32 cellular contexts compared by ENCODE assay signal in the genomic region with DNA sequence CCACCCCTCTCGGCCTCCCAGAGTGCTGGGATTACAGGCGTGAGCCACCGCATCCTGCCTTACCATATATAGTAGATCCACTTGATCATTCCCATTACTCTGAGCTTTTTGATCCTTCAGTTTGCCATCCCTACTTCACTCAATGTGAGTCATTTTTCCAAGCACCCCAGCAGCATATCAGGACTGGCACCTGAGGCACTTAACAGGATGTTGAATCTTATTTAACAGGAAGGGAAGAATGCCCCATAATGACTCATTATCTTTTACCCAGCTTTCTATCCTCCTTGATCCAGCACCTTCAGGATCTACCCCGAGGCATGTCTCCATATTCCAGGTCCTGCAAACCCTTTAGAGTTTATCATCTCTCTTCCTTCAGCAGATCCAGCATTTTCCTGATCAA.
"Had no signal": no experiment of that assay in that cellular context is flagged by ENCODE, and none has a peak within 500 bp of the region (broad histone marks: within the 10 kb centered on the region; RNA-seq: fewer than 3 reads in every experiment).

No MANE protein-coding gene starts in this region.

- H3K4me3 Mint-ChIP-seq: activated B cell treated with CpG ODN at 0.5 μM for 24 hours; activated CD8-positive, alpha-beta T cell treated with anti-CD3 and anti-CD28 coated beads for 36 hours; activated naive CD4-positive, alpha-beta T cell treated with anti-CD3 and anti-CD28 coated beads, Interleukin-2, amount 50 U/mL, for 24 hours; activated naive CD8-positive, alpha-beta T cell treated with anti-CD3 and anti-CD28 coated beads, Interleukin-2, amount 10 ng/mL, durations not matched to agents 7 days and 5 days; activated T-cell treated with anti-CD3 and anti-CD28 coated beads, Interleukin-2, amount 50 U/mL, for 72 hours; activated T-helper 17 cell treated with anti-CD3 and anti-CD28 coated beads, Interleukin-2, amount 50 U/mL, for 72 hours; T-cell had no signal

- H3K27me3 ChIP-seq: ascending aorta, MG63, SJSA1 had no signal

- H3K4me3 ChIP-seq: ascending aorta, MG63, PC-9, SJSA1 had no signal

- H3K9me3 ChIP-seq: ascending aorta, MG63, SJSA1, SK-N-SH had no signal

- H3K27ac ChIP-seq: ascending aorta, PC-9, SJSA1, VCaP had no signal

- ATAC-seq: activated CD8-positive, alpha-beta T cell treated with anti-CD3 and anti-CD28 coated beads for 36 hours; activated T-cell treated with anti-CD3 and anti-CD28 coated beads, Interleukin-2, amount 50 U/mL, for 72 hours; activated T-helper 17 cell treated with anti-CD3 and anti-CD28 coated beads, Interleukin-2, amount 50 U/mL, for 72 hours; T-cell had no signal

- H3K4me1 Mint-ChIP-seq: activated B cell treated with CpG ODN at 0.5 μM for 24 hours; activated naive CD4-positive, alpha-beta T cell treated with anti-CD3 and anti-CD28 coated beads, Interleukin-2, amount 50 U/mL, for 24 hours; activated naive CD8-positive, alpha-beta T cell treated with anti-CD3 and anti-CD28 coated beads, Interleukin-2, amount 10 ng/mL, durations not matched to agents 7 days and 5 days; activated T-helper 17 cell treated with anti-CD3 and anti-CD28 coated beads, Interleukin-2, amount 50 U/mL, for 72 hours; T-cell had no signal

- H3K27me3 Mint-ChIP-seq: activated naive CD8-positive, alpha-beta T cell treated with anti-CD3 and anti-CD28 coated beads, Interleukin-2, amount 10 ng/mL, durations not matched to agents 7 days and 5 days had no signal

- H3K36me3 Mint-ChIP-seq: activated naive CD4-positive, alpha-beta T cell treated with anti-CD3 and anti-CD28 coated beads, Interleukin-2, amount 50 U/mL, for 24 hours; activated naive CD8-positive, alpha-beta T cell treated with anti-CD3 and anti-CD28 coated beads, Interleukin-2, amount 10 ng/mL, durations not matched to agents 7 days and 5 days; T-cell had no signal

- H3K27ac Mint-ChIP-seq: activated B cell treated with CpG ODN at 0.5 μM for 24 hours; activated CD8-positive, alpha-beta T cell treated with anti-CD3 and anti-CD28 coated beads for 36 hours; activated naive CD4-positive, alpha-beta T cell treated with anti-CD3 and anti-CD28 coated beads, Interleukin-2, amount 50 U/mL, for 24 hours; activated naive CD8-positive, alpha-beta T cell treated with anti-CD3 and anti-CD28 coated beads, Interleukin-2, amount 10 ng/mL, durations not matched to agents 7 days and 5 days; activated T-cell treated with anti-CD3 and anti-CD28 coated beads, Interleukin-2, amount 50 U/mL, for 72 hours; activated T-helper 17 cell treated with anti-CD3 and anti-CD28 coated beads, Interleukin-2, amount 50 U/mL, for 72 hours; T-cell had no signal

- H3K4me1 ChIP-seq: ascending aorta, SJSA1 had no signal

- H3K36me3 ChIP-seq: ascending aorta, MG63, SJSA1 had no signal

- H3K9me3 Mint-ChIP-seq: activated B cell treated with CpG ODN at 0.5 μM for 24 hours; activated CD8-positive, alpha-beta T cell treated with anti-CD3 and anti-CD28 coated beads for 36 hours; activated naive CD4-positive, alpha-beta T cell treated with anti-CD3 and anti-CD28 coated beads, Interleukin-2, amount 50 U/mL, for 24 hours; activated naive CD8-positive, alpha-beta T cell treated with anti-CD3 and anti-CD28 coated beads, Interleukin-2, amount 10 ng/mL, durations not matched to agents 7 days and 5 days; activated T-helper 17 cell treated with anti-CD3 and anti-CD28 coated beads, Interleukin-2, amount 50 U/mL, for 72 hours had no signal

- DNase-seq: activated B cell treated with CpG ODN at 0.5 μM for 24 hours; activated CD4-positive, alpha-beta T cell treated with anti-CD3 and anti-CD28 coated beads for 48 hours; activated CD4-positive, alpha-beta T cell treated with anti-CD3 and anti-CD28 coated beads, Interleukin-2, amount 50 U/mL, for 4 hours; activated CD4-positive, CD25-positive, alpha-beta regulatory T cell treated with anti-CD3 and anti-CD28 coated beads, Interleukin-2, amount 50 U/mL, for 72 hours; activated CD8-positive, alpha-beta T cell treated with anti-CD3 and anti-CD28 coated beads for 36 hours; activated effector memory CD4-positive, alpha-beta T cell treated with anti-CD3 and anti-CD28 coated beads, Interleukin-2, amount 50 U/mL, for 16 hours; activated naive CD4-positive, alpha-beta T cell treated with Interleukin-2 at 50 U/mL for 16 hours; activated naive CD8-positive, alpha-beta T cell treated with anti-CD3 and anti-CD28 coated beads, Interleukin-2, amount 10 ng/mL, durations not matched to agents 7 days and 5 days; activated T-cell treated with anti-CD3 and anti-CD28 coated beads, Interleukin-2, amount 50 U/mL, for 1 hour; activated T-cell treated with anti-CD3 and anti-CD28 coated beads, Interleukin-2, amount 50 U/mL, for 72 hours; amygdala; MG63; NCI-H1048; NCI-H1105 treated with DMSO at 0.1 percent for 48 hours; NCI-H1436; NCI-H1694; NCI-H1930; NCI-H510A; NCI-H526; NCI-H748 treated with DMSO at 0.1 percent for 48 hours; NK-92 treated with Interleukin-12 subunit alpha and Interleukin-12 subunit beta, amount 100 ng/mL, for 24 hours; PC-9; SHP77 treated with DMSO at 0.1 percent for 48 hours; SK-N-SH; T-cell; T-helper 2 cell; T-helper 9 cell had no signal
